In the genomic region with DNA sequence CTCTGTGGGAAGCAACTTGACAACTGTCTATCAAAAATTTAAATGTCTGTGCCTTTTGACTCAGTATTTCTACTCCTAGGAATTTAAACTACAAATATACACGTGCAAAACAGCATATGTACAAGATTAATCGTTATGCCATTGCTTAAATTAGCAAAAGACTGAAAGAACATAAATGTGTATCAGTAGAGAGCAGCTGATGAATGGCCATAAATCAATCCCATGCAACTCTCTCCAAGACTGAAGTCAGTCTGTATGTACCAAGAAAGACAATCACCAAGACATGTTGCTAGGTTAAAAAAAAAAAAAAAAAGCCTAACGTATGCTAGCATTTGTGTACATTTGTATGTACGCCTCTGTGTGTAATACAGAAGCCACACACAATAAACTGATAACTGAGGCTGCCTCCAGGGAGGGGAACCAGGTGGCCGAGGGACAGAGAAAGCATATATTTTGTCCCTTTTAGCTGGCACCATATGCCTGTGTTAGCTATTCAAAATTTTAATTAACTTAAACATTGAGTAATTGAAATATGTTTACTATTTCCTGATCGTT, we compare ENCODE assay signal across 24 cellular contexts.
DNase-seq lines count a peak whose midpoint lies in the region; ATAC-seq and TF ChIP-seq lines count a peak whose summit lies in the region.
"Had no signal": no experiment of that assay in that cellular context is flagged by ENCODE, and none has a peak within 500 bp of the region (broad histone marks: within the 10 kb centered on the region; RNA-seq: fewer than 3 reads in every experiment).

No MANE protein-coding gene starts in this region.

- no peak for TF ChIP-seq POLR2A in Peyer's patch (IDR thresholded peaks at IDR 0.05)

- H3K9me3 Mint-ChIP-seq in CD4-positive, alpha-beta T cell, result no peaks in the 10 kb centered on the region
- H3K9me3 Mint-ChIP-seq in CD8-positive, alpha-beta memory T cell, result peaks cover 0 to 2% (median 0%) of the 10 kb centered on the region in 5 donors
- H3K9me3 Mint-ChIP-seq in effector memory CD8-positive, alpha-beta T cell, result no peaks in the 10 kb centered on the region
- H3K9me3 Mint-ChIP-seq: activated CD4-positive, alpha-beta T cell treated with anti-CD3 and anti-CD28 coated beads, Interleukin-2, amount 10 ng/mL, durations not matched to agents 7 days and 5 days; stimulated activated naive CD8-positive, alpha-beta T cell treated with anti-CD3 and anti-CD28 coated beads, Interleukin-15, Interleukin-2, amounts not matched to agents 100 ng/mL and 50 ng/mL, for 24 hours had no signal

- no peaks in the 10 kb centered on the region for H3K9me3 ChIP-seq in CD4-positive, alpha-beta T cell (ENCODE audit: control insufficient read depth, low read length)
- H3K9me3 ChIP-seq in CD8-positive, alpha-beta memory T cell (ENCODE audit: low read length), result no peaks in the 10 kb centered on the region
- H3K9me3 ChIP-seq in MM.1S (replicated peaks; ENCODE audit: insufficient read depth, low read length) (no peaks in the 10 kb centered on the region), Peyer's patch (no peaks in the 10 kb centered on the region)
- H3K9me3 ChIP-seq: left lung, MG63, thoracic aorta had no signal

- no peaks in the 10 kb centered on the region for H3K27me3 ChIP-seq in CD4-positive, alpha-beta T cell (ENCODE audit: control insufficient read depth, insufficient read depth, low read length)
- no peaks in the 10 kb centered on the region for H3K27me3 ChIP-seq in CD8-positive, alpha-beta memory T cell (ENCODE audit: insufficient read depth, low read length, poor library complexity, severe bottlenecking)
- no peaks in the 10 kb centered on the region for H3K27me3 ChIP-seq in MM.1S (replicated peaks; ENCODE audit: insufficient read depth, low read length)
- H3K27me3 ChIP-seq in Peyer's patch, result no peaks in the 10 kb centered on the region
- H3K27me3 ChIP-seq: left lung, MG63 had no signal

- POLR2A ChIA-PET in CD4-positive, alpha-beta T cell (lab: Charles Lee), result interaction anchor here (0.7 to 2.9 kb wide), 2 partner anchors 10 to 381 kb away, joined by 4 to 17 read pairs; no protein-coding TSS in a partner anchor
- POLR2A ChIA-PET in CD8-positive, alpha-beta memory T cell (lab: Charles Lee), result interaction anchor here (0.6 to 0.8 kb wide), 4 partner anchors 17 to 125 kb away, joined by 4 to 6 read pairs (median 5); no protein-coding TSS in a partner anchor

- H2AFZ ChIP-seq in MM.1S (ENCODE audit: low read length), result no peak overlapping the region

- CTCF ChIA-PET in CD4-positive, alpha-beta T cell (lab: Charles Lee), result no interaction called here
- CTCF ChIA-PET in CD8-positive, alpha-beta memory T cell (lab: Charles Lee), result no interaction called here

- H3K9ac ChIP-seq in MM.1S (ENCODE audit: low read length), result no peak overlapping the region

- no peak overlapping the region for H3K4me3 ChIP-seq in CD8-positive, alpha-beta memory T cell (ENCODE audit: low read length)
- no peak overlapping the region for H3K4me3 ChIP-seq in MM.1S (ENCODE audit: low read length)
- no peak overlapping the region for H3K4me3 ChIP-seq in Peyer's patch
- H3K4me3 ChIP-seq: left lung, MG63, thoracic aorta had no signal

- no peak for TF ChIP-seq CTCF in CD4-positive, alpha-beta T cell (IDR thresholded peaks at IDR 0.05)
- TF ChIP-seq CTCF in MM.1S (IDR thresholded peaks at IDR 0.05; ENCODE audit: low read length) (no peak), Peyer's patch (IDR thresholded peaks at IDR 0.05) (no peak)

- no peak overlapping the region for H3K4me3 Mint-ChIP-seq in CD4-positive, alpha-beta T cell
- H3K4me3 Mint-ChIP-seq in CD8-positive, alpha-beta memory T cell, result peak overlapping the region in 2 of 7 donors; percentile 18 to 75
- H3K4me3 Mint-ChIP-seq in effector memory CD8-positive, alpha-beta T cell, result peak overlapping the region in 1 of 2 donors; percentile 82
- H3K4me3 Mint-ChIP-seq: activated CD4-positive, alpha-beta T cell treated with anti-CD3 and anti-CD28 coated beads, Interleukin-2, amount 10 ng/mL, durations not matched to agents 7 days and 5 days; stimulated activated naive CD8-positive, alpha-beta T cell treated with anti-CD3 and anti-CD28 coated beads, Interleukin-15, Interleukin-2, amounts not matched to agents 100 ng/mL and 50 ng/mL, for 24 hours had no signal

- peaks cover 51% of the 10 kb centered on the region for H3K4me1 ChIP-seq in CD8-positive, alpha-beta memory T cell (ENCODE audit: insufficient read depth, low read length)
- H3K4me1 ChIP-seq in MM.1S (ENCODE audit: low read length), result peaks cover 10% of the 10 kb centered on the region
- peaks cover 0 to 9% (median 0%) of the 10 kb centered on the region in 4 donors for H3K4me1 ChIP-seq in Peyer's patch

- intact Hi-C loops in CD4-positive, alpha-beta T cell (cut with DNase I, micrococcal nuclease), result no loop called here

- DNase-seq in CD4-positive, alpha-beta T cell, result no peak
- no peak for DNase-seq in CD8-positive, alpha-beta memory T cell
- no peak for DNase-seq in MM.1S
- DNase-seq in effector memory CD8-positive, alpha-beta T cell, result no peak
- no peak for DNase-seq in Peyer's patch
- DNase-seq in NCI-H128 (lab: John Stamatoyannopoulos, UW; ENCODE audit: unreplicated experiment), result no peak
- no peak for DNase-seq in T1000 (lab: John Stamatoyannopoulos, UW)
- DNase-seq: activated CD4-positive, alpha-beta T cell treated with anti-CD3 and anti-CD28 coated beads, Interleukin-2, amount 10 ng/mL, durations not matched to agents 7 days and 5 days; activated naive CD4-positive, alpha-beta T cell; amniotic stem cell; DMS153; left lung; MG63; naive thymus-derived CD8-positive, alpha-beta T cell; NCI-H1417 treated with DMSO at 0.1 percent for 48 hours; NCI-H446; occipital lobe; OCI-M1; stimulated activated CD4-positive, alpha-beta T cell treated with anti-CD3 and anti-CD28 coated beads, Interleukin-15, amount 100 ng/mL, for 24 hours had no signal

- peaks cover 23% of the 10 kb centered on the region for H3K79me2 ChIP-seq in MM.1S (ENCODE audit: low read length)

- no peaks in the 10 kb centered on the region for H3K36me3 ChIP-seq in CD8-positive, alpha-beta memory T cell (ENCODE audit: insufficient read depth, low read length)
- H3K36me3 ChIP-seq in MM.1S (replicated peaks; ENCODE audit: insufficient read depth, low read length) (no peaks in the 10 kb centered on the region), Peyer's patch (no peaks in the 10 kb centered on the region)
- H3K36me3 ChIP-seq: left lung, MG63, thoracic aorta had no signal

- no peaks in the 10 kb centered on the region; the same call in 1 of the 2 replicates for H3F3A ChIP-seq in MM.1S (ENCODE audit: insufficient read depth, low read length)

- peak overlapping the region; percentile 69 for H3K27ac Mint-ChIP-seq in CD4-positive, alpha-beta T cell
- peak overlapping the region in 6 of 8 donors; percentile 50 to 93 (median 74) for H3K27ac Mint-ChIP-seq in CD8-positive, alpha-beta memory T cell
- H3K27ac Mint-ChIP-seq in effector memory CD8-positive, alpha-beta T cell, result peak overlapping the region; percentile 86 to 98
- H3K27ac Mint-ChIP-seq: activated CD4-positive, alpha-beta T cell treated with anti-CD3 and anti-CD28 coated beads, Interleukin-2, amount 10 ng/mL, durations not matched to agents 7 days and 5 days had no signal

- no peaks in the 10 kb centered on the region for H4K20me1 ChIP-seq in MM.1S (ENCODE audit: insufficient read depth, low read length)

- no peak for ATAC-seq in CD4-positive, alpha-beta T cell (ENCODE audit: poor library complexity)
- ATAC-seq in effector memory CD8-positive, alpha-beta T cell (replicated peaks), result no peak
- ATAC-seq in HG03457 (IDR thresholded peaks at IDR 0.05; ENCODE audit: unreplicated experiment), result no peak
- ATAC-seq: left lung; naive thymus-derived CD8-positive, alpha-beta T cell; SK-N-SH treated with all-trans-retinoic acid at 6 μM for 48 hours had no signal

- peaks cover 84% of the 10 kb centered on the region for H3K4me1 Mint-ChIP-seq in CD4-positive, alpha-beta T cell (ENCODE audit: low read depth)
- peaks cover 70 to 94% (median 92%) of the 10 kb centered on the region in 3 donors for H3K4me1 Mint-ChIP-seq in CD8-positive, alpha-beta memory T cell
- H3K4me1 Mint-ChIP-seq in effector memory CD8-positive, alpha-beta T cell (ENCODE audit: low read depth in 2 of 2), result peaks cover 44 to 76% of the 10 kb centered on the region in 2 donors

- peak overlapping the region; percentile 48; the same call in 1 of the 2 replicates for H3K4me2 ChIP-seq in MM.1S (ENCODE audit: low read depth, low read length)

- no peak overlapping the region for H3K27ac ChIP-seq in CD4-positive, alpha-beta T cell (ENCODE audit: low read depth, low read length)
- no peak overlapping the region for H3K27ac ChIP-seq in CD8-positive, alpha-beta memory T cell (ENCODE audit: low read depth, low read length)
- H3K27ac ChIP-seq in MM.1S (ENCODE audit: low read length) (no peak overlapping the region; the same call in 1 of the 2 replicates), Peyer's patch (no peak overlapping the region)
- H3K27ac ChIP-seq: left lung, thoracic aorta, VCaP had no signal

- H3K9me2 ChIP-seq in MM.1S (replicated peaks; ENCODE audit: insufficient read depth, low read length), result no peaks in the 10 kb centered on the region

- H3K36me3 Mint-ChIP-seq in CD4-positive, alpha-beta T cell (ENCODE audit: low read depth), result peaks cover 45% of the 10 kb centered on the region
- peaks cover 2 to 28% (median 4%) of the 10 kb centered on the region in 3 donors for H3K36me3 Mint-ChIP-seq in CD8-positive, alpha-beta memory T cell
- H3K36me3 Mint-ChIP-seq in effector memory CD8-positive, alpha-beta T cell (ENCODE audit: insufficient read depth), result peaks cover 18% of the 10 kb centered on the region

- no peaks in the 10 kb centered on the region for H3K27me3 Mint-ChIP-seq in CD4-positive, alpha-beta T cell
- H3K27me3 Mint-ChIP-seq in CD8-positive, alpha-beta memory T cell, result peaks cover 0 to 2% of the 10 kb centered on the region in 2 donors
- H3K27me3 Mint-ChIP-seq in effector memory CD8-positive, alpha-beta T cell, result no peaks in the 10 kb centered on the region
- H3K27me3 Mint-ChIP-seq: activated CD4-positive, alpha-beta T cell treated with anti-CD3 and anti-CD28 coated beads, Interleukin-2, amount 10 ng/mL, durations not matched to agents 7 days and 5 days; naive thymus-derived CD8-positive, alpha-beta T cell; stimulated activated naive CD8-positive, alpha-beta T cell treated with anti-CD3 and anti-CD28 coated beads, Interleukin-15, Interleukin-2, amounts not matched to agents 100 ng/mL and 50 ng/mL, for 24 hours had no signal
